ENCODE assay signal across 8 cellular contexts in the genomic region with DNA sequence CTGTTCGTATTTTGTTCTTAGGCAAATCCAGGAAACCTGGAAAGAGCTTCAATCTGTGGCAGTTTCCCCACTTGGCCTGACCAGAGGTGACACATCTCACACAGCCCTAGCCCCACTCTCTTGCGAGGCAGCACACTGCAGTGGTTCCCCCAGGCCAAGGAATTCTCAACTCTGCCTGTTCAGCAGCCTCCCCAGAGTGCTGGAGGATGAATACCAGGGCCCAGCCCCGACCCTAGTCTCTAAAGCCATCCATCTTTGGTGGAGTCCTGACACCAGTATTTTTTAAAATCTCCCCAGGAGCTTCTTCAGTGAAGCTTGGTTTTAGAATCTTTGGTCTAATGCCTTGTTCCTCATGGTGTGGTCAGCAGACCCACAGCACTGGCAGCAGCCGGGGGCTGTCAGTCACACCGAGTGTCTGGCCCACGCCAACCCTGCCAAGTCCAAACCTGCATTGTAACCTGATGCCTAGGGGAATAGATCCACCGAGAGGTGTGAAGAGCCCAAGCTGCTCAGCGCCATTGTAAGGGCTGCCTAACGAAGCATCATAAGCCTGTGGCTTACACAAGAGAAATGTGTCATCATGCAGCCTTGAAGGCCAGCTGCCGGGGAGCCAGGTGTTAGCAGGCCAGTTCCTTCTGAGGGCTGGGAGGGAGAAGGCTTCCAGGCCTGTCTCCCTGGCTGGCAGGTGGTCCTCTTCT.
DNase-seq lines count a peak whose midpoint lies in the region; ATAC-seq lines count a peak whose summit lies in the region.

No MANE protein-coding gene starts in this region.

- DNase-seq in DMS53 treated with DMSO at 0.1 percent for 48 hours (lab: John Stamatoyannopoulos, UW; ENCODE audit: unreplicated experiment) = peak; percentile 39
- no peak for DNase-seq in NT2/D1 (ENCODE audit: low read depth, low spot score)
- DNase-seq in mesenteric fat pad (ENCODE audit: low spot score) = no peak
- DNase-seq in activated CD8-positive, alpha-beta memory T cell treated with anti-CD3 and anti-CD28 coated beads, Interleukin-2, amount 50 U/mL, for 48 hours = no peak
- DNase-seq in HuH-7 (ENCODE audit: low spot score) = no peak
- no peak for DNase-seq in GM23248

- H3K9ac ChIP-seq in NT2/D1 (ENCODE audit: insufficient read length, low read depth) = peak overlapping the region; percentile 42
- no peak overlapping the region for H3K9ac ChIP-seq in GM23248

- H3K9me3 ChIP-seq in NT2/D1 (ENCODE audit: insufficient read depth, low read length) = peaks cover 40% of the 10 kb centered on the region
- no peaks in the 10 kb centered on the region for H3K9me3 ChIP-seq in GM23248 (ENCODE audit: low read depth)

- no peaks in the 10 kb centered on the region for H3K36me3 ChIP-seq in NT2/D1 (ENCODE audit: insufficient read depth, insufficient read length, low read length)
- H3K36me3 ChIP-seq in GM23248 (ENCODE audit: low read depth) = no peaks in the 10 kb centered on the region

- no peak overlapping the region for H2AFZ ChIP-seq in GM23248

- H3K4me1 ChIP-seq in NT2/D1 (ENCODE audit: insufficient read depth, insufficient read length) (peaks cover 2% of the 10 kb centered on the region), GM23248 (ENCODE audit: insufficient read depth) (peaks cover 15% of the 10 kb centered on the region)

- 84 to 87% methylated on average over 10 of the region's 10 CpGs for WGBS in GM23248 (ENCODE audit: low coverage in 1 of 2, low lambda C conversion rate in 2 of 2, missing lambda C conversion rate in 2 of 2), 2 experiments

- H3K9me2 ChIP-seq in GM23248 (ENCODE audit: insufficient read depth) = no peaks in the 10 kb centered on the region

- H3K79me2 ChIP-seq in GM23248 (ENCODE audit: insufficient read depth) = no peaks in the 10 kb centered on the region

- peaks cover 9% of the 10 kb centered on the region; the same call in 1 of the 2 replicates for H3F3A ChIP-seq in GM23248 (ENCODE audit: insufficient read depth)

- H4K20me1 ChIP-seq in GM23248 (ENCODE audit: insufficient read depth) = no peaks in the 10 kb centered on the region

- H3K27me3 ChIP-seq in NT2/D1 (ENCODE audit: insufficient read depth, insufficient read length) (no peaks in the 10 kb centered on the region), GM23248 (replicated peaks; ENCODE audit: insufficient read depth) (no peaks in the 10 kb centered on the region)

- H3K4me2 ChIP-seq in GM23248 (ENCODE audit: unreplicated experiment) = no peak overlapping the region

- no peak overlapping the region for H3K27ac ChIP-seq in GM23248

- H3K4me3 ChIP-seq in NT2/D1 (ENCODE audit: insufficient read length, low read depth) (no peak overlapping the region), GM23248 (no peak overlapping the region)

- peak; percentile 85 for ATAC-seq in GM19468 (IDR thresholded peaks at IDR 0.05; ENCODE audit: extremely low read depth, unreplicated experiment)
- ATAC-seq in HG03378 (IDR thresholded peaks at IDR 0.05; ENCODE audit: unreplicated experiment) = peak; percentile 85

- in situ Hi-C loops in GM23248 (cut with MboI) = no loop called here
